ENCODE assay signal across 1 cellular context in the genomic region with DNA sequence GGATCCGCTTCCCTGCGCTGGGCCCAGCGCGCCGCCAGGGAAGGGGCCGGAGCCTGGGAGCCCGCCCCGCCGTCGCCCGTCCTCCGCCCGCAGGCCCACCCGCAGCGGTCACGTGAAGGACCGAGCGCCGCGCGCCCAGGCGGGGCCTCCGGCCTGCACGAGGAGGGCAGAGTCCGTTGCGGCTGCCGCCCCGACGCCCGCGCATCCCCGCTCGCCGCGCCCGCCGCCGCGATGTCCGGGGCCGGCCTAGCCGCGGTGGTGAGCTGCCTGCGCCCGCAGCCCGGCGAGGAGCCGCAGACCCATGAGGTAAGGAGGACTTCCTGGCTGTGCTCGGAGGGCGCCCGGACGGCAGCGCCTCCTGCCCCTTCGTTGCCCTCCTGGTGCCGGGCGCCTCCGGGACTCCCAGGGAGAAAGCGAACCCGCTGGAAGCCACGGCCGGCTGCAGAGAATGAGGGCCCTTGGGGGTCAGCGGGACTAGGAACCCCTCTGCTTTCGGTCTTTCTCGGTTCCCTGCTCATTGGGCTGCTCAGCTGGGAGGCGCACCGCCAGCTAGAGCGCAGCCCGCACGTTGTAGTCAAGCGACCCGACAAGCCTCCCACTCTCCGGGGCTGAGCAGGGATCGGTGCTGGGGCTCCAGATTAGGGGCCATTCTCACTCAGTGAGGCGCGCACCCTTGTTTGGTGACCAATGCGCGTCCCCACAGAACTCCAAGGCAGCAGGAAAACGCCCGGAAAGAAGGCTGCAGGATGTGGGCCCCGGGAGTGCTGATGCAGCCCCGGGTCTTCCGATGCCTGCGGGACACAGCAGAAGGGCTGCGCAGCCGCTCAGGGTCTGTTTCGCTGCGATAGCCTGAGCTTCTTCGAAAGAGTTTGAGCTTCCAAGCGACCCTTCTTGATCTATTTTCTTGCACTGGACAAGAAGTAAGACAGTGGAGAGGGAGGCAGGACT. TPM values are rescaled to one million over a fixed set of nuclear protein-coding genes. Genes with fewer than 3 reads are reported as not detected.
"Had no signal": no experiment of that assay in that cellular context is flagged by ENCODE, and none has a peak within 500 bp of the region (broad histone marks: within the 10 kb centered on the region; RNA-seq: fewer than 3 reads in every experiment).

No MANE protein-coding gene starts in this region.

RNA-seq across cellular contexts. Expression of a gene that starts 40.9 kb away (rescaled TPM):
- total RNA-seq: T-helper 2 cell treated with Interferon-gamma antibody and Interleukin-4, amounts not matched to agents 100 ng/mL and 5 ng/mL, for 36 hours had no signal
